2 cellular contexts compared by ENCODE assay signal in the genomic region with DNA sequence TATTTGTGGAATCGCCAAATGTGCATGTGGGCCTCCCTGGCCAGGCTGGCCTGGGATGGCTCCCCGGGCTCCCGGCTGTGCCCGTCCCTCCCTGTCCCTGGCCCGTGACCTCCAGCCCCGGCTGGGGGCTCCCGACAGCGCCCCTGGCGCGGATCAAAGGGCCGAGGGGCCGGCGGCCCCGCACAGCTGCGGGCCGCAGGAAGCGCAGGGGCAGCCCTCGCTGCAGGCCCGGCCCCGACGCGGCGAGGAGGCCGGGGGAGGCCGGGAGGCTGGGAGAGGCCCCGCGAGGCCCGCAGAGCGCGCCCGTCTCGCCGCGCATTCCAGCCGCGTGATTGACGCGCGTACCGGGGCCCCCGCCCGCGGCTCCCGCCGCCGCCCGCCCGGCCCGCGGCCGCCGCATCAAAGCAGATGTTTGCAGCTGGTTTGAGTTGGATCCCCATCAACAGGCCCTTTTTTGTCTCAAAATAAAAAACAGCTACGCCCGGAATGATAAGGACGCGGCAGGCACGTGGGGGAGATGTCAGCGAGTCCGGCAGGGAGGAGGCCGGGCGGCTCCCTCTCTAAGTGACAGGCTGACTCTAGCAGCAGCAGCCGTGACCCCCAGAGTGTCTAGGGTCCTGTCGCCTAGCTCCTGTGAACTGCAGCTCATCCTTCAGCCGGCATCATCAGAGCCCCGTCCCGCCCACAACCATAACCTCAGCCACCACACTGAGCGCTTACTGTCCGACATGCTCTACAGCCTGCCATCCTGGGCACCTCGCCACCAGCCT.
TF ChIP-seq lines count a peak whose summit lies in the region.

No MANE protein-coding gene starts in this region.

TF ChIP-seq in HepG2, 621 proteins besides CTCF, POLR2A, EP300 and RAD21 (continues in another document):
- TF ChIP-seq HNRNPLL (IDR thresholded peaks at IDR 0.05; ENCODE audit: low read depth, low read length, poor library complexity, severe bottlenecking) (peak; percentile 74), TP53 (CRISPR knock-in tag; conservative IDR thresholded peaks at IDR 0.05) (no peak), PATZ1 (CRISPR knock-in tag; IDR thresholded peaks at IDR 0.05) (peak; percentile 69), EHMT2 (IDR thresholded peaks at IDR 0.05; ENCODE audit: borderline replicate concordance, low read depth, low read length) (no peak), ZFP36L2 (CRISPR knock-in tag; IDR thresholded peaks at IDR 0.05) (no peak), MTF1 (CRISPR knock-in tag; IDR thresholded peaks at IDR 0.05) (no peak), UBTF (CRISPR knock-in tag; IDR thresholded peaks at IDR 0.05) (peak; percentile 31; the same call in 1 of the 2 replicates), ZNF496 (CRISPR knock-in tag; IDR thresholded peaks at IDR 0.05; ENCODE audit: insufficient replicate concordance) (no peak), FOXC1 (CRISPR knock-in tag; IDR thresholded peaks at IDR 0.05; ENCODE audit: borderline replicate concordance) (no peak)
- TF ChIP-seq, protein P1, sequence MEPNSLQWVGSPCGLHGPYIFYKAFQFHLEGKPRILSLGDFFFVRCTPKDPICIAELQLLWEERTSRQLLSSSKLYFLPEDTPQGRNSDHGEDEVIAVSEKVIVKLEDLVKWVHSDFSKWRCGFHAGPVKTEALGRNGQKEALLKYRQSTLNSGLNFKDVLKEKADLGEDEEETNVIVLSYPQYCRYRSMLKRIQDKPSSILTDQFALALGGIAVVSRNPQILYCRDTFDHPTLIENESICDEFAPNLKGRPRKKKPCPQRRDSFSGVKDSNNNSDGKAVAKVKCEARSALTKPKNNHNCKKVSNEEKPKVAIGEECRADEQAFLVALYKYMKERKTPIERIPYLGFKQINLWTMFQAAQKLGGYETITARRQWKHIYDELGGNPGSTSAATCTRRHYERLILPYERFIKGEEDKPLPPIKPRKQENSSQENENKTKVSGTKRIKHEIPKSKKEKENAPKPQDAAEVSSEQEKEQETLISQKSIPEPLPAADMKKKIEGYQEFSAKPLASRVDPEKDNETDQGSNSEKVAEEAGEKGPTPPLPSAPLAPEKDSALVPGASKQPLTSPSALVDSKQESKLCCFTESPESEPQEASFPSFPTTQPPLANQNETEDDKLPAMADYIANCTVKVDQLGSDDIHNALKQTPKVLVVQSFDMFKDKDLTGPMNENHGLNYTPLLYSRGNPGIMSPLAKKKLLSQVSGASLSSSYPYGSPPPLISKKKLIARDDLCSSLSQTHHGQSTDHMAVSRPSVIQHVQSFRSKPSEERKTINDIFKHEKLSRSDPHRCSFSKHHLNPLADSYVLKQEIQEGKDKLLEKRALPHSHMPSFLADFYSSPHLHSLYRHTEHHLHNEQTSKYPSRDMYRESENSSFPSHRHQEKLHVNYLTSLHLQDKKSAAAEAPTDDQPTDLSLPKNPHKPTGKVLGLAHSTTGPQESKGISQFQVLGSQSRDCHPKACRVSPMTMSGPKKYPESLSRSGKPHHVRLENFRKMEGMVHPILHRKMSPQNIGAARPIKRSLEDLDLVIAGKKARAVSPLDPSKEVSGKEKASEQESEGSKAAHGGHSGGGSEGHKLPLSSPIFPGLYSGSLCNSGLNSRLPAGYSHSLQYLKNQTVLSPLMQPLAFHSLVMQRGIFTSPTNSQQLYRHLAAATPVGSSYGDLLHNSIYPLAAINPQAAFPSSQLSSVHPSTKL (CRISPR knock-in tag; IDR thresholded peaks at IDR 0.05): no peak
- TF ChIP-seq, protein P2, sequence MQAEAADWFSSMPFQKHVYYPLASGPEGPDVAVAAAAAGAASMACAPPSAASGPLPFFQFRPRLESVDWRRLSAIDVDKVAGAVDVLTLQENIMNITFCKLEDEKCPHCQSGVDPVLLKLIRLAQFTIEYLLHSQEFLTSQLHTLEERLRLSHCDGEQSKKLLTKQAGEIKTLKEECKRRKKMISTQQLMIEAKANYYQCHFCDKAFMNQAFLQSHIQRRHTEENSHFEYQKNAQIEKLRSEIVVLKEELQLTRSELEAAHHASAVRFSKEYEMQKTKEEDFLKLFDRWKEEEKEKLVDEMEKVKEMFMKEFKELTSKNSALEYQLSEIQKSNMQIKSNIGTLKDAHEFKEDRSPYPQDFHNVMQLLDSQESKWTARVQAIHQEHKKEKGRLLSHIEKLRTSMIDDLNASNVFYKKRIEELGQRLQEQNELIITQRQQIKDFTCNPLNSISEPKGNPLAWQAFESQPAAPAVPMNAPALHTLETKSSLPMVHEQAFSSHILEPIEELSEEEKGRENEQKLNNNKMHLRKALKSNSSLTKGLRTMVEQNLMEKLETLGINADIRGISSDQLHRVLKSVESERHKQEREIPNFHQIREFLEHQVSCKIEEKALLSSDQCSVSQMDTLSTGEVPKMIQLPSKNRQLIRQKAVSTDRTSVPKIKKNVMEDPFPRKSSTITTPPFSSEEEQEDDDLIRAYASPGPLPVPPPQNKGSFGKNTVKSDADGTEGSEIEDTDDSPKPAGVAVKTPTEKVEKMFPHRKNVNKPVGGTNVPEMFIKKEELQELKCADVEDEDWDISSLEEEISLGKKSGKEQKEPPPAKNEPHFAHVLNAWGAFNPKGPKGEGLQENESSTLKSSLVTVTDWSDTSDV (CRISPR knock-in tag; IDR thresholded peaks at IDR 0.05): no peak

TF ChIP-seq in H1, 55 proteins besides CTCF, POLR2A, EP300 and RAD21:
- peak; percentile 56; the same call in 1 of the 2 replicates for TF ChIP-seq SUZ12 (IDR thresholded peaks at IDR 0.05; ENCODE audit: low read length)
- peak; percentile 33; the same call in 1 of the 2 replicates for TF ChIP-seq TEAD4 (IDR thresholded peaks at IDR 0.05; ENCODE audit: low read depth, low read length)
- no peak for TF ChIP-seq SP2 (IDR thresholded peaks at IDR 0.05; ENCODE audit: low read length)
- TF ChIP-seq TCF12 (IDR thresholded peaks at IDR 0.05; ENCODE audit: low read depth, low read length): no peak
- no peak for TF ChIP-seq RNF2 (IDR thresholded peaks at IDR 0.05; ENCODE audit: borderline replicate concordance, low read depth, low read length, missing control alignments, poor library complexity, severe bottlenecking)
- no peak for TF ChIP-seq SRF (IDR thresholded peaks at IDR 0.05; ENCODE audit: low read depth, low read length)
- TF ChIP-seq SP1 (IDR thresholded peaks at IDR 0.05; ENCODE audit: low read depth, low read length): no peak
- TF ChIP-seq KDM1A (IDR thresholded peaks at IDR 0.05; ENCODE audit: borderline replicate concordance, low read length): no peak
- 0 out of 4 replicates have a peak, but pooled peaks of 1 of the 2 experiments have one; percentile 21 for TF ChIP-seq SIN3A (conservative IDR thresholded peaks at IDR 0.05 in 1 of 2, IDR thresholded peaks at IDR 0.05 in 1 of 2; ENCODE audit: low read depth in 1 of 2, low read length in 2 of 2)
- no peak for TF ChIP-seq JUND (IDR thresholded peaks at IDR 0.05; ENCODE audit: low read length)
- TF ChIP-seq, protein P3, sequence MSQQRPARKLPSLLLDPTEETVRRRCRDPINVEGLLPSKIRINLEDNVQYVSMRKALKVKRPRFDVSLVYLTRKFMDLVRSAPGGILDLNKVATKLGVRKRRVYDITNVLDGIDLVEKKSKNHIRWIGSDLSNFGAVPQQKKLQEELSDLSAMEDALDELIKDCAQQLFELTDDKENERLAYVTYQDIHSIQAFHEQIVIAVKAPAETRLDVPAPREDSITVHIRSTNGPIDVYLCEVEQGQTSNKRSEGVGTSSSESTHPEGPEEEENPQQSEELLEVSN (IDR thresholded peaks at IDR 0.05): 0 out of 2 replicates have a peak, but pooled peaks have one; percentile 22
- no peak for TF ChIP-seq CEBPB (IDR thresholded peaks at IDR 0.05; ENCODE audit: low read depth, low read length)
- TF ChIP-seq MAFK (IDR thresholded peaks at IDR 0.05; ENCODE audit: low read depth, low read length): no peak
- TF ChIP-seq HDAC6 (IDR thresholded peaks at IDR 0.05; ENCODE audit: low read depth, low read length): no peak
- TF ChIP-seq CHD7 (IDR thresholded peaks at IDR 0.05; ENCODE audit: insufficient replicate concordance, low read length): no peak
- TF ChIP-seq, protein P4, sequence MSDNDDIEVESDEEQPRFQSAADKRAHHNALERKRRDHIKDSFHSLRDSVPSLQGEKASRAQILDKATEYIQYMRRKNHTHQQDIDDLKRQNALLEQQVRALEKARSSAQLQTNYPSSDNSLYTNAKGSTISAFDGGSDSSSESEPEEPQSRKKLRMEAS (IDR thresholded peaks at IDR 0.05): peak; percentile 68; the same call in 1 of the 2 replicates
- peak; percentile 29 for TF ChIP-seq KDM4A (IDR thresholded peaks at IDR 0.05; ENCODE audit: low read depth, low read length, severe bottlenecking)
- TF ChIP-seq SP4 (IDR thresholded peaks at IDR 0.05; ENCODE audit: low read length): no peak
- TF ChIP-seq BRCA1 (IDR thresholded peaks at IDR 0.05; ENCODE audit: low read depth, low read length): no peak
- no peak for TF ChIP-seq BCL11A (IDR thresholded peaks at IDR 0.05; ENCODE audit: low read depth in 2 of 2, low read length in 2 of 2)
- TF ChIP-seq EZH2 (IDR thresholded peaks at IDR 0.05; ENCODE audit: low read depth, low read length, severe bottlenecking): peak; percentile 62
- no peak for TF ChIP-seq CHD1 (IDR thresholded peaks at IDR 0.05; ENCODE audit: low read depth, low read length)
- no peak for TF ChIP-seq TAF1 (IDR thresholded peaks at IDR 0.05; ENCODE audit: low read depth, low read length)
- no peak for TF ChIP-seq EGR1 (IDR thresholded peaks at IDR 0.05; ENCODE audit: borderline replicate concordance, low read depth, low read length)
- no peak for TF ChIP-seq CHD2 (IDR thresholded peaks at IDR 0.05; ENCODE audit: low read length)
